1 cellular context compared by ENCODE assay signal in the genomic region with DNA sequence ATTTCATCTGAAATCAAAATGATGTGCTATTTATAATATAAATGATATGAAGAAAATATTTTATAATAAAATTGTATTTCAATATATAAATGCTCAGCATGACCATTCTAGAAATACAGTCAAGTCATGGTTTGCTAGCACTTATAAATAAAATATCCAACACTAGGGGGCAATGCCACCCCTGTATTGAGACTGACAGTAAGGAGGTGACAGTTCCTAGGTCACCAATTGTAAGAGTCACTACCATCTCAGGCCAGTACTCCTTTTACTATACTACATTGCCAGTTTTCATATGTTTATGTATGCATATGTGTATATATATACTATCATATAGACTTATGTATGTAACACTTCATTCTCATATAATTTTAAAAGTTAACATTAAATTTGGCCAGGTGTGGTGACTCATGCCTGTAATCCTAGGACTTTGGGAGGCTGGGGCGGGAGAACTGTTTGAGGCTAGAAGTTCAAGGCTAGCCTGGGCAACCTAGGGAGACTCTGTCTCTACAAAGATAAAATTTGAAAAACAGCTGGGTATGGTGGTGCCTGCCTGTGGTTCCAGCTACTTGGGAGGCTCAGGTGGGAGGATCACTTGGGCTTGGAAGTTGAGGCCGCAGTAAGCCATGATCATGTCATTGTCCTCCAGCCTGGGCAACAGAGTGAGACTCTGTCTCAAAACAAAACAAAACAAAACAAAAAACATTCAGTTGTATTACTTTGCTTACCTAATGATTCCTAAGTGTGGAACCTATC.
TF ChIP-seq lines count a peak whose summit lies in the region.

No MANE protein-coding gene starts in this region.

TF ChIP-seq in K562, 482 proteins besides CTCF, POLR2A, EP300 and RAD21 (continued from another document):
- TF ChIP-seq, protein P1, sequence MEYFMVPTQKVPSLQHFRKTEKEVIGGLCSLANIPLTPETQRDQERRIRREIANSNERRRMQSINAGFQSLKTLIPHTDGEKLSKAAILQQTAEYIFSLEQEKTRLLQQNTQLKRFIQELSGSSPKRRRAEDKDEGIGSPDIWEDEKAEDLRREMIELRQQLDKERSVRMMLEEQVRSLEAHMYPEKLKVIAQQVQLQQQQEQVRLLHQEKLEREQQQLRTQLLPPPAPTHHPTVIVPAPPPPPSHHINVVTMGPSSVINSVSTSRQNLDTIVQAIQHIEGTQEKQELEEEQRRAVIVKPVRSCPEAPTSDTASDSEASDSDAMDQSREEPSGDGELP (CRISPR knock-in tag; IDR thresholded peaks at IDR 0.05; ENCODE audit: borderline replicate concordance): peak; percentile 43; the same call in 1 of the 2 replicates
- TF ChIP-seq MAFF (IDR thresholded peaks at IDR 0.05; ENCODE audit: low read length) (peak; percentile 84), ATF7 (IDR thresholded peaks at IDR 0.05) (0 out of 2 replicates have a peak, but pooled peaks have one; percentile 23), IFI16 (CRISPR knock-in tag; IDR thresholded peaks at IDR 0.05) (0 out of 2 replicates have a peak, but pooled peaks have one; percentile 8), NFE2 (IDR thresholded peaks at IDR 0.05; ENCODE audit: low read depth) (peak; percentile 94), ZBTB1 (CRISPR knock-in tag; IDR thresholded peaks at IDR 0.05; ENCODE audit: borderline replicate concordance, low read depth) (0 out of 2 replicates have a peak, but pooled peaks have one; percentile 34), HDAC3 (IDR thresholded peaks at IDR 0.05; ENCODE audit: borderline replicate concordance, partially characterized antibody) (peak; percentile 57), NFE2L1 (tag; IDR thresholded peaks at IDR 0.05; ENCODE audit: borderline replicate concordance, low read depth) (peak; percentile 69; the same call in 1 of the 2 replicates), BACH1 (tag; IDR thresholded peaks at IDR 0.05) (peak; percentile 97), RCOR1 (IDR thresholded peaks at IDR 0.05; ENCODE audit: borderline replicate concordance in 1 of 2, low read depth in 2 of 2, low read length in 2 of 2) (peak in 1 of 2 experiments; percentile 25; a peak in 1 of 4 replicates), SMARCA5 (IDR thresholded peaks at IDR 0.05) (no peak), SLC30A9 (CRISPR knock-in tag; IDR thresholded peaks at IDR 0.05) (no peak), HDGF (IDR thresholded peaks at IDR 0.05) (no peak)
- TF ChIP-seq, protein P2, sequence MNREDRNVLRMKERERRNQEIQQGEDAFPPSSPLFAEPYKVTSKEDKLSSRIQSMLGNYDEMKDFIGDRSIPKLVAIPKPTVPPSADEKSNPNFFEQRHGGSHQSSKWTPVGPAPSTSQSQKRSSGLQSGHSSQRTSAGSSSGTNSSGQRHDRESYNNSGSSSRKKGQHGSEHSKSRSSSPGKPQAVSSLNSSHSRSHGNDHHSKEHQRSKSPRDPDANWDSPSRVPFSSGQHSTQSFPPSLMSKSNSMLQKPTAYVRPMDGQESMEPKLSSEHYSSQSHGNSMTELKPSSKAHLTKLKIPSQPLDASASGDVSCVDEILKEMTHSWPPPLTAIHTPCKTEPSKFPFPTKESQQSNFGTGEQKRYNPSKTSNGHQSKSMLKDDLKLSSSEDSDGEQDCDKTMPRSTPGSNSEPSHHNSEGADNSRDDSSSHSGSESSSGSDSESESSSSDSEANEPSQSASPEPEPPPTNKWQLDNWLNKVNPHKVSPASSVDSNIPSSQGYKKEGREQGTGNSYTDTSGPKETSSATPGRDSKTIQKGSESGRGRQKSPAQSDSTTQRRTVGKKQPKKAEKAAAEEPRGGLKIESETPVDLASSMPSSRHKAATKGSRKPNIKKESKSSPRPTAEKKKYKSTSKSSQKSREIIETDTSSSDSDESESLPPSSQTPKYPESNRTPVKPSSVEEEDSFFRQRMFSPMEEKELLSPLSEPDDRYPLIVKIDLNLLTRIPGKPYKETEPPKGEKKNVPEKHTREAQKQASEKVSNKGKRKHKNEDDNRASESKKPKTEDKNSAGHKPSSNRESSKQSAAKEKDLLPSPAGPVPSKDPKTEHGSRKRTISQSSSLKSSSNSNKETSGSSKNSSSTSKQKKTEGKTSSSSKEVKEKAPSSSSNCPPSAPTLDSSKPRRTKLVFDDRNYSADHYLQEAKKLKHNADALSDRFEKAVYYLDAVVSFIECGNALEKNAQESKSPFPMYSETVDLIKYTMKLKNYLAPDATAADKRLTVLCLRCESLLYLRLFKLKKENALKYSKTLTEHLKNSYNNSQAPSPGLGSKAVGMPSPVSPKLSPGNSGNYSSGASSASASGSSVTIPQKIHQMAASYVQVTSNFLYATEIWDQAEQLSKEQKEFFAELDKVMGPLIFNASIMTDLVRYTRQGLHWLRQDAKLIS (CRISPR knock-in tag; IDR thresholded peaks at IDR 0.05): peak; percentile 56; the same call in 1 of the 2 replicates
- TF ChIP-seq, protein P3, sequence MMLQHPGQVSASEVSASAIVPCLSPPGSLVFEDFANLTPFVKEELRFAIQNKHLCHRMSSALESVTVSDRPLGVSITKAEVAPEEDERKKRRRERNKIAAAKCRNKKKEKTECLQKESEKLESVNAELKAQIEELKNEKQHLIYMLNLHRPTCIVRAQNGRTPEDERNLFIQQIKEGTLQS (IDR thresholded peaks at IDR 0.05): peak; percentile 76
- TF ChIP-seq, protein P3 (CRISPR knock-in tag; conservative IDR thresholded peaks at IDR 0.05): peak; percentile 54; the same call in 1 of the 2 replicates
- TF ChIP-seq, protein P4, sequence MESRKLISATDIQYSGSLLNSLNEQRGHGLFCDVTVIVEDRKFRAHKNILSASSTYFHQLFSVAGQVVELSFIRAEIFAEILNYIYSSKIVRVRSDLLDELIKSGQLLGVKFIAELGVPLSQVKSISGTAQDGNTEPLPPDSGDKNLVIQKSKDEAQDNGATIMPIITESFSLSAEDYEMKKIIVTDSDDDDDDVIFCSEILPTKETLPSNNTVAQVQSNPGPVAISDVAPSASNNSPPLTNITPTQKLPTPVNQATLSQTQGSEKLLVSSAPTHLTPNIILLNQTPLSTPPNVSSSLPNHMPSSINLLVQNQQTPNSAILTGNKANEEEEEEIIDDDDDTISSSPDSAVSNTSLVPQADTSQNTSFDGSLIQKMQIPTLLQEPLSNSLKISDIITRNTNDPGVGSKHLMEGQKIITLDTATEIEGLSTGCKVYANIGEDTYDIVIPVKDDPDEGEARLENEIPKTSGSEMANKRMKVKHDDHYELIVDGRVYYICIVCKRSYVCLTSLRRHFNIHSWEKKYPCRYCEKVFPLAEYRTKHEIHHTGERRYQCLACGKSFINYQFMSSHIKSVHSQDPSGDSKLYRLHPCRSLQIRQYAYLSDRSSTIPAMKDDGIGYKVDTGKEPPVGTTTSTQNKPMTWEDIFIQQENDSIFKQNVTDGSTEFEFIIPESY (CRISPR knock-in tag; IDR thresholded peaks at IDR 0.05): 0 out of 2 replicates have a peak, but pooled peaks have one; percentile 18
- TF ChIP-seq, protein P5, sequence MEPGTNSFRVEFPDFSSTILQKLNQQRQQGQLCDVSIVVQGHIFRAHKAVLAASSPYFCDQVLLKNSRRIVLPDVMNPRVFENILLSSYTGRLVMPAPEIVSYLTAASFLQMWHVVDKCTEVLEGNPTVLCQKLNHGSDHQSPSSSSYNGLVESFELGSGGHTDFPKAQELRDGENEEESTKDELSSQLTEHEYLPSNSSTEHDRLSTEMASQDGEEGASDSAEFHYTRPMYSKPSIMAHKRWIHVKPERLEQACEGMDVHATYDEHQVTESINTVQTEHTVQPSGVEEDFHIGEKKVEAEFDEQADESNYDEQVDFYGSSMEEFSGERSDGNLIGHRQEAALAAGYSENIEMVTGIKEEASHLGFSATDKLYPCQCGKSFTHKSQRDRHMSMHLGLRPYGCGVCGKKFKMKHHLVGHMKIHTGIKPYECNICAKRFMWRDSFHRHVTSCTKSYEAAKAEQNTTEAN (CRISPR knock-in tag; IDR thresholded peaks at IDR 0.05): no peak
- TF ChIP-seq, protein P6, sequence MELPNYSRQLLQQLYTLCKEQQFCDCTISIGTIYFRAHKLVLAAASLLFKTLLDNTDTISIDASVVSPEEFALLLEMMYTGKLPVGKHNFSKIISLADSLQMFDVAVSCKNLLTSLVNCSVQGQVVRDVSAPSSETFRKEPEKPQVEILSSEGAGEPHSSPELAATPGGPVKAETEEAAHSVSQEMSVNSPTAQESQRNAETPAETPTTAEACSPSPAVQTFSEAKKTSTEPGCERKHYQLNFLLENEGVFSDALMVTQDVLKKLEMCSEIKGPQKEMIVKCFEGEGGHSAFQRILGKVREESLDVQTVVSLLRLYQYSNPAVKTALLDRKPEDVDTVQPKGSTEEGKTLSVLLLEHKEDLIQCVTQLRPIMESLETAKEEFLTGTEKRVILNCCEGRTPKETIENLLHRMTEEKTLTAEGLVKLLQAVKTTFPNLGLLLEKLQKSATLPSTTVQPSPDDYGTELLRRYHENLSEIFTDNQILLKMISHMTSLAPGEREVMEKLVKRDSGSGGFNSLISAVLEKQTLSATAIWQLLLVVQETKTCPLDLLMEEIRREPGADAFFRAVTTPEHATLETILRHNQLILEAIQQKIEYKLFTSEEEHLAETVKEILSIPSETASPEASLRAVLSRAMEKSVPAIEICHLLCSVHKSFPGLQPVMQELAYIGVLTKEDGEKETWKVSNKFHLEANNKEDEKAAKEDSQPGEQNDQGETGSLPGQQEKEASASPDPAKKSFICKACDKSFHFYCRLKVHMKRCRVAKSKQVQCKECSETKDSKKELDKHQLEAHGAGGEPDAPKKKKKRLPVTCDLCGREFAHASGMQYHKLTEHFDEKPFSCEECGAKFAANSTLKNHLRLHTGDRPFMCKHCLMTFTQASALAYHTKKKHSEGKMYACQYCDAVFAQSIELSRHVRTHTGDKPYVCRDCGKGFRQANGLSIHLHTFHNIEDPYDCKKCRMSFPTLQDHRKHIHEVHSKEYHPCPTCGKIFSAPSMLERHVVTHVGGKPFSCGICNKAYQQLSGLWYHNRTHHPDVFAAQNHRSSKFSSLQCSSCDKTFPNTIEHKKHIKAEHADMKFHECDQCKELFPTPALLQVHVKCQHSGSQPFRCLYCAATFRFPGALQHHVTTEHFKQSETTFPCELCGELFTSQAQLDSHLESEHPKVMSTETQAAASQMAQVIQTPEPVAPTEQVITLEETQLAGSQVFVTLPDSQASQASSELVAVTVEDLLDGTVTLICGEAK (IDR thresholded peaks at IDR 0.05): no peak
- TF ChIP-seq, protein P6 (CRISPR knock-in tag; IDR thresholded peaks at IDR 0.05): no peak
- TF ChIP-seq, protein P7, sequence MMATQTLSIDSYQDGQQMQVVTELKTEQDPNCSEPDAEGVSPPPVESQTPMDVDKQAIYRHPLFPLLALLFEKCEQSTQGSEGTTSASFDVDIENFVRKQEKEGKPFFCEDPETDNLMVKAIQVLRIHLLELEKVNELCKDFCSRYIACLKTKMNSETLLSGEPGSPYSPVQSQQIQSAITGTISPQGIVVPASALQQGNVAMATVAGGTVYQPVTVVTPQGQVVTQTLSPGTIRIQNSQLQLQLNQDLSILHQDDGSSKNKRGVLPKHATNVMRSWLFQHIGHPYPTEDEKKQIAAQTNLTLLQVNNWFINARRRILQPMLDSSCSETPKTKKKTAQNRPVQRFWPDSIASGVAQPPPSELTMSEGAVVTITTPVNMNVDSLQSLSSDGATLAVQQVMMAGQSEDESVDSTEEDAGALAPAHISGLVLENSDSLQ (IDR thresholded peaks at IDR 0.05): peak; percentile 70
